Comparison of ENCODE assay signal across 1 cellular context in genomic region chr6:32086661-32087573, GRCh38.
TF ChIP-seq lines count a peak whose summit lies in the region.

No MANE protein-coding gene starts in this region.

TF ChIP-seq in K562, 482 proteins besides CTCF, POLR2A, EP300 and RAD21 (continues in another document):
- TF ChIP-seq HDAC1 (IDR thresholded peaks at IDR 0.05) (peak in 1 of 2 experiments; percentile 85; a peak in 2 of 4 replicates), GABPB1 (CRISPR knock-in tag; IDR thresholded peaks at IDR 0.05) (no peak), CREM (IDR thresholded peaks at IDR 0.05; ENCODE audit: low read depth) (0 out of 2 replicates have a peak, but pooled peaks have one; percentile 41), JUND (IDR thresholded peaks at IDR 0.05; ENCODE audit: borderline replicate concordance, low read depth, low read length) (peak; percentile 63; the same call in 1 of the 2 replicates), JUND (tag; IDR thresholded peaks at IDR 0.05; ENCODE audit: borderline replicate concordance, low read depth, low read length) (0 out of 3 replicates have a peak, but pooled peaks have one; percentile 45), IRF2 (CRISPR knock-in tag; IDR thresholded peaks at IDR 0.05) (peak; percentile 70; the same call in 1 of the 2 replicates), NFXL1 (CRISPR knock-in tag; IDR thresholded peaks at IDR 0.05) (no peak), CBFB (CRISPR knock-in tag; IDR thresholded peaks at IDR 0.05) (0 out of 2 replicates have a peak, but pooled peaks have one; percentile 53), ZNF324 (CRISPR knock-in tag; IDR thresholded peaks at IDR 0.05) (no peak), SRF (CRISPR knock-in tag; IDR thresholded peaks at IDR 0.05) (0 out of 4 replicates have a peak, but pooled peaks of 1 of the 2 experiments have one; percentile 11), ZNF12 (CRISPR knock-in tag; IDR thresholded peaks at IDR 0.05) (0 out of 2 replicates have a peak, but pooled peaks have one; percentile 5), HNRNPL (IDR thresholded peaks at IDR 0.05; ENCODE audit: low read depth, low read length) (peak; percentile 19; the same call in 1 of the 2 replicates), NR3C1 (CRISPR knock-in tag; IDR thresholded peaks at IDR 0.05) (peak; percentile 39; the same call in 1 of the 2 replicates), NCOA1 (IDR thresholded peaks at IDR 0.05; ENCODE audit: low read depth) (no peak), KDM1A (IDR thresholded peaks at IDR 0.05) (peak; percentile 96 to 98), RCOR1 (IDR thresholded peaks at IDR 0.05; ENCODE audit: borderline replicate concordance in 1 of 2, low read depth in 2 of 2, low read length in 2 of 2) (peak in 1 of 2 experiments; percentile 88; a peak in 2 of 4 replicates), LCOR (CRISPR knock-in tag; IDR thresholded peaks at IDR 0.05) (peak; percentile 77; the same call in 1 of the 2 replicates), CBX3 (IDR thresholded peaks at IDR 0.05; ENCODE audit: borderline replicate concordance in 1 of 2, low read length in 2 of 2) (0 out of 3 replicates have a peak, but pooled peaks of 1 of the 2 experiments have one; percentile 32), ZBTB1 (CRISPR knock-in tag; IDR thresholded peaks at IDR 0.05; ENCODE audit: borderline replicate concordance, low read depth) (peak; percentile 97), MLLT1 (IDR thresholded peaks at IDR 0.05) (peak in 1 of 2 experiments; percentile 73; a peak in 1 of 4 replicates), U2AF1 (optimal IDR thresholded peaks at IDR 0.05; ENCODE audit: low read depth, low read length) (no peak), CBFA2T2 (conservative IDR thresholded peaks at IDR 0.05) (peak; percentile 31; the same call in 1 of the 2 replicates), RBFOX2 (IDR thresholded peaks at IDR 0.05; ENCODE audit: low read depth, low read length) (no peak), NR4A1 (CRISPR knock-in tag; IDR thresholded peaks at IDR 0.05) (no peak), NR4A1 (tag; IDR thresholded peaks at IDR 0.05) (no peak), PRMT5 (CRISPR knock-in tag; IDR thresholded peaks at IDR 0.05) (no peak), KDM5B (IDR thresholded peaks at IDR 0.05; ENCODE audit: insufficient replicate concordance, low read depth, low read length) (peak; percentile 21), TEAD4 (IDR thresholded peaks at IDR 0.05; ENCODE audit: low read length) (peak; percentile 15; the same call in 1 of the 2 replicates), TEAD4 (CRISPR knock-in tag; IDR thresholded peaks at IDR 0.05; ENCODE audit: borderline replicate concordance) (no peak)
- TF ChIP-seq, protein P1, sequence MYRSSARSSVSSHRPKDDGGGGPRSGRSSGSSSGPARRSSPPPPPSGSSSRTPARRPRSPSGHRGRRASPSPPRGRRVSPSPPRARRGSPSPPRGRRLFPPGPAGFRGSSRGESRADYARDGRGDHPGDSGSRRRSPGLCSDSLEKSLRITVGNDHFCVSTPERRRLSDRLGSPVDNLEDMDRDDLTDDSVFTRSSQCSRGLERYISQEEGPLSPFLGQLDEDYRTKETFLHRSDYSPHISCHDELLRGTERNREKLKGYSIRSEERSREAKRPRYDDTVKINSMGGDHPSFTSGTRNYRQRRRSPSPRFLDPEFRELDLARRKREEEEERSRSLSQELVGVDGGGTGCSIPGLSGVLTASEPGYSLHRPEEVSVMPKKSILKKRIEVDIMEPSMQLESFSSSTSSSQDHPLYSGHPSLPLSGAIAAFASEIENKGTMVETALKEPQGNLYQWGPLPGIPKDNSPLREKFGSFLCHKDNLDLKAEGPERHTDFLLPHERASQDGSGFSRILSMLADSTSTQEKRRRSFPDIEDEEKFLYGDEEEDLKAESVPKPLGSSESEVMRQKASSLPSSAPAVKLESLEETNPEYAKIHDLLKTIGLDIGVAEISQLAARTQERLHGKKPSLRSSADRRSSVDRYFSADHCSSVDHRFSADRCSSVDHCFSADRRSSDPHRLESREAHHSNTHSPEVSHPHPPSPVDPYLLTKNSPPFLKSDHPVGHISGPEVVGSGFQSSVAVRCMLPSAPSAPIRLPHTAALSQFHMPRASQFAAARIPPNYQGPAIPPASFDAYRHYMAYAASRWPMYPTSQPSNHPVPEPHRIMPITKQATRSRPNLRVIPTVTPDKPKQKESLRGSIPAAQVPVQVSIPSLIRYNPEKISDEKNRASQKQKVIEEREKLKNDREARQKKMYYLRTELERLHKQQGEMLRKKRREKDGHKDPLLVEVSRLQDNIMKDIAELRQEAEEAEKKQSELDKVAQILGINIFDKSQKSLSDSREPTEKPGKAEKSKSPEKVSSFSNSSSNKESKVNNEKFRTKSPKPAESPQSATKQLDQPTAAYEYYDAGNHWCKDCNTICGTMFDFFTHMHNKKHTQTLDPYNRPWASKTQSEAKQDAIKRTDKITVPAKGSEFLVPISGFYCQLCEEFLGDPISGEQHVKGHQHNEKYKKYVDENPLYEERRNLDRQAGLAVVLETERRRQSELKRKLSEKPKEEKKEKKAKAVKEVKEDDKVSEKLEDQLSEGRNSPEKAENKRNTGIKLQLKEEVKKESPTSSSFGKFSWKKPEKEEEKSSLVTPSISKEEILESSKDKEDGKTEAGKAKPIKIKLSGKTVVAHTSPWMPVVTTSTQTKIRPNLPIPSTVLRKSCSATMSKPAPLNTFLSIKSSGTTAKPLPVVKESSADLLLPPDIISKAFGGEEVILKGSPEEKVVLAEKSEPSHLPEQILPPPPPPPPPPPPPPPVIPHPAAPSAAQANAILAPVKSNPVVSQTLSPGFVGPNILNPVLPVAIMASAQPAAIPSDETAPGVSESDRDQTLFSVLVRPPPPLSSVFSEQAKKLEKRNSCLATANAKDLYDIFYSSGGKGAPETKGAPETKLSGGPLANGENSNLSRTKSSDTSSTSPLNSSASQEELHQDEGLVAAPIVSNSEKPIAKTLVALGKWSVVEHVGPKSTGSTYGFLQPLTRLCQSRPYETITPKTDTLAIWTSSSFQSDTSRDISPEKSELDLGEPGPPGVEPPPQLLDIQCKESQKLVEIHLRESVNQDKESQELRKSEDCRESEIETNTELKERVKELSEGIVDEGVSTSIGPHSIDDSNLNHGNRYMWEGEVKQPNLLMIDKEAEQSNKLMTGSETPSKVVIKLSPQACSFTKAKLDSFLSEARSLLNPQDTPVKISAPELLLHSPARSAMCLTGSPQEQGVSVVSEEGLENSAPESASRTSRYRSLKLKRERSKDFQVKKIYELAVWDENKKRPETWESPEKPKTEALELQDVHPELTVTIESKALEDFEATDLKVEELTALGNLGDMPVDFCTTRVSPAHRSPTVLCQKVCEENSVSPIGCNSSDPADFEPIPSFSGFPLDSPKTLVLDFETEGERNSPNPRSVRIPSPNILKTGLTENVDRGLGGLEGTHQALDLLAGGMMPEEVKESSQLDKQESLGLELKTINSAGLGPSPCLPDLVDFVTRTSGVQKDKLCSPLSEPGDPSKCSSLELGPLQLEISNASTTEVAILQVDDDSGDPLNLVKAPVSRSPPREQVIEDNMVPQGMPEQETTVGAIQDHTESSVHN (IDR thresholded peaks at IDR 0.05; ENCODE audit: borderline replicate concordance in 1 of 2, low read depth in 1 of 2), result no peak
- TF ChIP-seq, protein P2, sequence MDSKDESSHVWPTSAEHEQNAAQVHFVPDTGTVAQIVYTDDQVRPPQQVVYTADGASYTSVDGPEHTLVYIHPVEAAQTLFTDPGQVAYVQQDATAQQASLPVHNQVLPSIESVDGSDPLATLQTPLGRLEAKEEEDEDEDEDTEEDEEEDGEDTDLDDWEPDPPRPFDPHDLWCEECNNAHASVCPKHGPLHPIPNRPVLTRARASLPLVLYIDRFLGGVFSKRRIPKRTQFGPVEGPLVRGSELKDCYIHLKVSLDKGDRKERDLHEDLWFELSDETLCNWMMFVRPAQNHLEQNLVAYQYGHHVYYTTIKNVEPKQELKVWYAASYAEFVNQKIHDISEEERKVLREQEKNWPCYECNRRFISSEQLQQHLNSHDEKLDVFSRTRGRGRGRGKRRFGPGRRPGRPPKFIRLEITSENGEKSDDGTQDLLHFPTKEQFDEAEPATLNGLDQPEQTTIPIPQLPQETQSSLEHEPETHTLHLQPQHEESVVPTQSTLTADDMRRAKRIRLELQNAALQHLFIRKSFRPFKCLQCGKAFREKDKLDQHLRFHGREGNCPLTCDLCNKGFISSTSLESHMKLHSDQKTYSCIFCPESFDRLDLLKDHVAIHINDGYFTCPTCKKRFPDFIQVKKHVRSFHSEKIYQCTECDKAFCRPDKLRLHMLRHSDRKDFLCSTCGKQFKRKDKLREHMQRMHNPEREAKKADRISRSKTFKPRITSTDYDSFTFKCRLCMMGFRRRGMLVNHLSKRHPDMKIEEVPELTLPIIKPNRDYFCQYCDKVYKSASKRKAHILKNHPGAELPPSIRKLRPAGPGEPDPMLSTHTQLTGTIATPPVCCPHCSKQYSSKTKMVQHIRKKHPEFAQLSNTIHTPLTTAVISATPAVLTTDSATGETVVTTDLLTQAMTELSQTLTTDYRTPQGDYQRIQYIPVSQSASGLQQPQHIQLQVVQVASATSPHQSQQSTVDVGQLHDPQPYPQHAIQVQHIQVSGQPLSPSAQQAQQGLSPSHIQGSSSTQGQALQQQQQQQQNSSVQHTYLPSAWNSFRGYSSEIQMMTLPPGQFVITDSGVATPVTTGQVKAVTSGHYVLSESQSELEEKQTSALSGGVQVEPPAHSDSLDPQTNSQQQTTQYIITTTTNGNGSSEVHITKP (IDR thresholded peaks at IDR 0.05; ENCODE audit: partially characterized antibody), result peak; percentile 25
- TF ChIP-seq, protein P3, sequence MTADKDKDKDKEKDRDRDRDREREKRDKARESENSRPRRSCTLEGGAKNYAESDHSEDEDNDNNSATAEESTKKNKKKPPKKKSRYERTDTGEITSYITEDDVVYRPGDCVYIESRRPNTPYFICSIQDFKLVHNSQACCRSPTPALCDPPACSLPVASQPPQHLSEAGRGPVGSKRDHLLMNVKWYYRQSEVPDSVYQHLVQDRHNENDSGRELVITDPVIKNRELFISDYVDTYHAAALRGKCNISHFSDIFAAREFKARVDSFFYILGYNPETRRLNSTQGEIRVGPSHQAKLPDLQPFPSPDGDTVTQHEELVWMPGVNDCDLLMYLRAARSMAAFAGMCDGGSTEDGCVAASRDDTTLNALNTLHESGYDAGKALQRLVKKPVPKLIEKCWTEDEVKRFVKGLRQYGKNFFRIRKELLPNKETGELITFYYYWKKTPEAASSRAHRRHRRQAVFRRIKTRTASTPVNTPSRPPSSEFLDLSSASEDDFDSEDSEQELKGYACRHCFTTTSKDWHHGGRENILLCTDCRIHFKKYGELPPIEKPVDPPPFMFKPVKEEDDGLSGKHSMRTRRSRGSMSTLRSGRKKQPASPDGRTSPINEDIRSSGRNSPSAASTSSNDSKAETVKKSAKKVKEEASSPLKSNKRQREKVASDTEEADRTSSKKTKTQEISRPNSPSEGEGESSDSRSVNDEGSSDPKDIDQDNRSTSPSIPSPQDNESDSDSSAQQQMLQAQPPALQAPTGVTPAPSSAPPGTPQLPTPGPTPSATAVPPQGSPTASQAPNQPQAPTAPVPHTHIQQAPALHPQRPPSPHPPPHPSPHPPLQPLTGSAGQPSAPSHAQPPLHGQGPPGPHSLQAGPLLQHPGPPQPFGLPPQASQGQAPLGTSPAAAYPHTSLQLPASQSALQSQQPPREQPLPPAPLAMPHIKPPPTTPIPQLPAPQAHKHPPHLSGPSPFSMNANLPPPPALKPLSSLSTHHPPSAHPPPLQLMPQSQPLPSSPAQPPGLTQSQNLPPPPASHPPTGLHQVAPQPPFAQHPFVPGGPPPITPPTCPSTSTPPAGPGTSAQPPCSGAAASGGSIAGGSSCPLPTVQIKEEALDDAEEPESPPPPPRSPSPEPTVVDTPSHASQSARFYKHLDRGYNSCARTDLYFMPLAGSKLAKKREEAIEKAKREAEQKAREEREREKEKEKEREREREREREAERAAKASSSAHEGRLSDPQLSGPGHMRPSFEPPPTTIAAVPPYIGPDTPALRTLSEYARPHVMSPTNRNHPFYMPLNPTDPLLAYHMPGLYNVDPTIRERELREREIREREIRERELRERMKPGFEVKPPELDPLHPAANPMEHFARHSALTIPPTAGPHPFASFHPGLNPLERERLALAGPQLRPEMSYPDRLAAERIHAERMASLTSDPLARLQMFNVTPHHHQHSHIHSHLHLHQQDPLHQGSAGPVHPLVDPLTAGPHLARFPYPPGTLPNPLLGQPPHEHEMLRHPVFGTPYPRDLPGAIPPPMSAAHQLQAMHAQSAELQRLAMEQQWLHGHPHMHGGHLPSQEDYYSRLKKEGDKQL (CRISPR knock-in tag; IDR thresholded peaks at IDR 0.05; ENCODE audit: borderline replicate concordance), result no peak
- TF ChIP-seq, protein P4, sequence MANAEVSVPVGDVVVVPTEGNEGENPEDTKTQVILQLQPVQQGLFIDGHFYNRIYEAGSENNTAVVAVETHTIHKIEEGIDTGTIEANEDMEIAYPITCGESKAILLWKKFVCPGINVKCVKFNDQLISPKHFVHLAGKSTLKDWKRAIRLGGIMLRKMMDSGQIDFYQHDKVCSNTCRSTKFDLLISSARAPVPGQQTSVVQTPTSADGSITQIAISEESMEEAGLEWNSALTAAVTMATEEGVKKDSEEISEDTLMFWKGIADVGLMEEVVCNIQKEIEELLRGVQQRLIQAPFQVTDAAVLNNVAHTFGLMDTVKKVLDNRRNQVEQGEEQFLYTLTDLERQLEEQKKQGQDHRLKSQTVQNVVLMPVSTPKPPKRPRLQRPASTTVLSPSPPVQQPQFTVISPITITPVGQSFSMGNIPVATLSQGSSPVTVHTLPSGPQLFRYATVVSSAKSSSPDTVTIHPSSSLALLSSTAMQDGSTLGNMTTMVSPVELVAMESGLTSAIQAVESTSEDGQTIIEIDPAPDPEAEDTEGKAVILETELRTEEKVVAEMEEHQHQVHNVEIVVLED (CRISPR knock-in tag; IDR thresholded peaks at IDR 0.05), result no peak
- TF ChIP-seq, protein P5, sequence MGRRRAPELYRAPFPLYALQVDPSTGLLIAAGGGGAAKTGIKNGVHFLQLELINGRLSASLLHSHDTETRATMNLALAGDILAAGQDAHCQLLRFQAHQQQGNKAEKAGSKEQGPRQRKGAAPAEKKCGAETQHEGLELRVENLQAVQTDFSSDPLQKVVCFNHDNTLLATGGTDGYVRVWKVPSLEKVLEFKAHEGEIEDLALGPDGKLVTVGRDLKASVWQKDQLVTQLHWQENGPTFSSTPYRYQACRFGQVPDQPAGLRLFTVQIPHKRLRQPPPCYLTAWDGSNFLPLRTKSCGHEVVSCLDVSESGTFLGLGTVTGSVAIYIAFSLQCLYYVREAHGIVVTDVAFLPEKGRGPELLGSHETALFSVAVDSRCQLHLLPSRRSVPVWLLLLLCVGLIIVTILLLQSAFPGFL (CRISPR knock-in tag; IDR thresholded peaks at IDR 0.05), result no peak
- TF ChIP-seq, protein P6, sequence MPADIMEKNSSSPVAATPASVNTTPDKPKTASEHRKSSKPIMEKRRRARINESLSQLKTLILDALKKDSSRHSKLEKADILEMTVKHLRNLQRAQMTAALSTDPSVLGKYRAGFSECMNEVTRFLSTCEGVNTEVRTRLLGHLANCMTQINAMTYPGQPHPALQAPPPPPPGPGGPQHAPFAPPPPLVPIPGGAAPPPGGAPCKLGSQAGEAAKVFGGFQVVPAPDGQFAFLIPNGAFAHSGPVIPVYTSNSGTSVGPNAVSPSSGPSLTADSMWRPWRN (IDR thresholded peaks at IDR 0.05; ENCODE audit: low read depth), result peak; percentile 76
